ENCODE assay signal across 8 cellular contexts in the genomic region with DNA sequence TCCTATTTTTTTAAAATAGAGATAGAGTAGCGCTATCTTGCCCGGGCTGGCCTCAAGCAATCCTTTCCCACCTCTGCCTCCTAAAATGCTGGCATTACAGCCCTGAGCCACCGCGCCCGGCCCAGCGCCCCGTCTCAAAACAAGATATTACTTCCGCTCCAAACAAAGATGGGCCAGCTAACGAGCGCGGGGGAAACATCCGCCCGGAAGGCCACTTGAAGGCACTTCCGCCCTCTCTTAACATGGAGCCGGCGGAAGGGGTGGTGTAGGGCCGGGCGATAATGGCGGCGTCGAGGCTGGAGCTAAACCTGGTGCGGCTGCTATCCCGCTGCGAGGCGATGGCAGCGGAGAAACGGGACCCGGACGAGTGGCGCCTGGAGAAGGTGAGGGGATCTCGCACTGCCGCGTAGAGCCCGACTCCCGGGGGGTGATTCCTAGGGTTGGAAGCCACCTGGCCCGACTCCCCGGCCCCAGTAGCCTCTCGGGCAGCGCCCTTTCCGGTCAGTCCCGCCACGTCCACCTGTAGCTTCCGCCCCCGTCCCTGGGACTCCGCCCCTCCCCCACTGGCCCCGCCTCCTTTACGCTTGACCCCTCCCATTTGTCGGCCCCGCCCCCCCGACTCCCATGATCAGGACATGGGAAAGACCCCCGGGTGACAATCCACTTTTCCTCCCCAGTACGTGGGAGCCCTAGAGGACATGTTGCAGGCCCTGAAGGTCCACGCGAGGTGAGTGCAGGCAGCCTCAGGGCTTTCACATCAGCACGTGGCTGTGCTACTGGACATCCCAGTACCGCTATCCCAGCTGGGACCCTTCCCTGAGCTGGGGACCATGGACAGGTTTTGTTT. TPM values are rescaled to one million over a fixed set of nuclear protein-coding genes. Genes with fewer than 3 reads are reported as not detected.
DNase-seq lines count a peak whose midpoint lies in the region; ATAC-seq, FAIRE-seq and TF ChIP-seq lines count a peak whose summit lies in the region.

A gene with protein sequence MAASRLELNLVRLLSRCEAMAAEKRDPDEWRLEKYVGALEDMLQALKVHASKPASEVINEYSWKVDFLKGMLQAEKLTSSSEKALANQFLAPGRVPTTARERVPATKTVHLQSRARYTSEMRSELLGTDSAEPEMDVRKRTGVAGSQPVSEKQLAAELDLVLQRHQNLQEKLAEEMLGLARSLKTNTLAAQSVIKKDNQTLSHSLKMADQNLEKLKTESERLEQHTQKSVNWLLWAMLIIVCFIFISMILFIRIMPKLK (plus strand): TSS at position 233 of the 847 bp plus-strand sequence. CDS start 49 bp downstream, at position 282.

- peak in 2 of 4 donors; percentile 52 to 65 for TF ChIP-seq POLR2A in esophagus squamous epithelium (IDR thresholded peaks at IDR 0.05)

- H3K4me3 Mint-ChIP-seq in activated T-cell treated with anti-CD3 and anti-CD28 coated beads, Interleukin-2, amount 50 U/mL, for 72 hours = peak within 1 kb of the TSS; percentile 85 to 87

- H3K36me3 Mint-ChIP-seq in activated T-cell treated with anti-CD3 and anti-CD28 coated beads, Interleukin-2, amount 50 U/mL, for 72 hours (ENCODE audit: insufficient read depth in 2 of 2) = peaks cover 2 to 12% of the 10 kb centered on the region in 2 donors

- H3K4me1 Mint-ChIP-seq in activated T-cell treated with anti-CD3 and anti-CD28 coated beads, Interleukin-2, amount 50 U/mL, for 72 hours (ENCODE audit: low read depth) = peaks cover 30% of the 10 kb centered on the region

- H3K9me3 ChIP-seq in KOPT-K1 (ENCODE audit: insufficient read depth, low read length, poor library complexity, severe bottlenecking) (no peaks in the 10 kb centered on the region), esophagus squamous epithelium (no peaks in the 10 kb centered on the region)

- no peaks in the 10 kb centered on the region for H3K9me3 Mint-ChIP-seq in activated T-cell treated with anti-CD3 and anti-CD28 coated beads, Interleukin-2, amount 50 U/mL, for 72 hours

- peak within 1 kb of the TSS; percentile 84 for H3K27ac ChIP-seq in KOPT-K1 (ENCODE audit: low read depth, low read length, poor library complexity, severe bottlenecking)
- peak within 1 kb of the TSS; percentile 93 to 96 (median 96) for H3K27ac ChIP-seq in esophagus squamous epithelium

- FAIRE-seq in RCC 7860 (lab: Jason Lieb, UNC) = peak; percentile 17

- TF ChIP-seq CTCF in esophagus squamous epithelium (IDR thresholded peaks at IDR 0.05) = peak in 1 of 6 experiments; percentile 19

- H3K4me3 ChIP-seq in esophagus squamous epithelium = peak within 1 kb of the TSS; percentile 60 to 79 (median 78)

- H3K27ac Mint-ChIP-seq in activated T-cell treated with anti-CD3 and anti-CD28 coated beads, Interleukin-2, amount 50 U/mL, for 72 hours = peak within 1 kb of the TSS; percentile 93

- peak; percentile 96 for DNase-seq in Caki2 (ENCODE audit: low read depth)
- peak; percentile 77 for DNase-seq in RCC 7860 (ENCODE audit: low spot score)
- DNase-seq in activated T-cell treated with anti-CD3 and anti-CD28 coated beads, Interleukin-2, amount 50 U/mL, for 72 hours = peak; percentile 89 to 91
- peak; percentile 58 for DNase-seq in esophagus squamous epithelium (lab: John Stamatoyannopoulos, UW)
- DNase-seq in myocyte (ENCODE audit: low read depth) = peak; percentile 92
- peak; percentile 63 to 77 for DNase-seq in stimulated activated CD8-positive, alpha-beta memory T cell treated with anti-CD3 and anti-CD28 coated beads, Interleukin-7, amount 100 ng/mL, for 48 hours (ENCODE audit: extremely low read depth in 1 of 2, low read depth in 1 of 2)

- intact Hi-C loops in esophagus squamous epithelium (cut with DNase I) = no loop called here

- peaks cover 3 to 27% (median 18%) of the 10 kb centered on the region in 3 donors for H3K4me1 ChIP-seq in esophagus squamous epithelium

- H3K27me3 ChIP-seq in esophagus squamous epithelium = no peaks in the 10 kb centered on the region

- 0 to 2% methylated on average over 12 to 13 of the region's 56 CpGs for WGBS in esophagus squamous epithelium, 2 donors

- H3K36me3 ChIP-seq in KOPT-K1 (ENCODE audit: insufficient read depth, low read length) (peaks cover 55% of the 10 kb centered on the region), esophagus squamous epithelium (peaks cover 8 to 73% (median 15%) of the 10 kb centered on the region in 3 donors)

- in situ Hi-C loops in Caki2 (cut with HindIII; ENCODE audit: low pct_unique_long_range_greater_than_20kb, low sequenced_read_pairs) = no loop called here

- peak; percentile 59 for ATAC-seq in GM21526 (IDR thresholded peaks at IDR 0.05; ENCODE audit: low FRiP score, unreplicated experiment)
- peak; percentile 96 to 98 for ATAC-seq in activated T-cell treated with anti-CD3 and anti-CD28 coated beads, Interleukin-2, amount 50 U/mL, for 72 hours (replicated peaks in 1 of 2)

- no peaks in the 10 kb centered on the region for H3K27me3 Mint-ChIP-seq in activated T-cell treated with anti-CD3 and anti-CD28 coated beads, Interleukin-2, amount 50 U/mL, for 72 hours (ENCODE audit: low read depth)

RNA-seq across cellular contexts. Expression of the gene that starts here (rescaled TPM):
- total RNA-seq in Caki2 (2014; rRNA removed; shearing (Covaris generic); ENCODE audit: low replicate concordance) = 59.3 and 78.1 TPM in 2 replicates
- 10 to 100 TPM; 27.2 to 32.8 TPM for total RNA-seq in activated T-cell treated with anti-CD3 and anti-CD28 coated beads, Interleukin-2, amount 50 U/mL, for 72 hours
- total RNA-seq in esophagus squamous epithelium (10 to 100 TPM; 11.2 to 22.5 (median 17.6) TPM), myocyte (23.1 and 23.5 TPM in 2 replicates)
- polyA plus RNA-seq in myocyte (2012) = 48.4 TPM

Comparison
In these comparisons a context has a peak if more than half of its experiments do, and no peak if none do; other contexts are left out.
1. Peak in every context shown above with its lines: DNase-seq, ATAC-seq, H3K4me3 ChIP-seq and H3K27ac ChIP-seq.